Comparison of ENCODE assay signal across 8 cellular contexts in the genomic region with DNA sequence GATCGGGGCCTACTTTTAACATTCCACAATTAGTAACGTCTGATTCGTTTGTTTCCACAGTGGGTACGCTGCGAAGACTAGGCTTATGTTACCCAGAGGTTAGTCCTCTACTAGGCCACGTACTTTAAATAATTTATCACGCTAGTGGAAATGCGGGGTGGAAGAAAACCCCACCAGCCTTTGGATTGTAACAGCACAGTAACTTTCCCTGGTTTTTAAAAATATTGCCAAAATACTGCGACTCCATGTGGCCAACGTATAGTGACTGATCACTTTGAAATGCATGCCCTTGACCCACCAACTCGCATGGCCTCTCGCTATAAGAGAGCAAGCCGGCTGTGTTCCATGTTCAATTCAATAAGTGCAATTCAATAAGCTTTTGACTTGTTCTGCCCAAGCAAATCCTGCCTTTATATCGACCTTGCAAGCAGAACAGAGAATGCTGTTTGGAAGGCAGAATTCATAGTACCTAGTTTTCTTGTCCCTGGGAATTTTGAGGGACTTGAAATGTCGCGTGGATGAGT. TPM values are rescaled to one million over a fixed set of nuclear protein-coding genes. Genes with fewer than 3 reads are reported as not detected.
DNase-seq lines count a peak whose midpoint lies in the region; ATAC-seq, FAIRE-seq and TF ChIP-seq lines count a peak whose summit lies in the region.

No MANE protein-coding gene starts in this region.

- H3K27ac Mint-ChIP-seq in CD8-positive, alpha-beta memory T cell = peak overlapping the region; percentile 97 to 99 (median 99)

- peaks cover 0 to 20% (median 0%) of the 10 kb centered on the region in 3 donors for H3K36me3 Mint-ChIP-seq in CD8-positive, alpha-beta memory T cell

- peak overlapping the region; percentile 100 for H3K9ac ChIP-seq in Loucy (ENCODE audit: low read depth, low read length, poor library complexity, severe bottlenecking)

- peak overlapping the region; percentile 89 for H3K4me2 ChIP-seq in Loucy (ENCODE audit: low read depth, low read length, poor library complexity, severe bottlenecking)

- peaks cover 30% of the 10 kb centered on the region for H3K4me1 ChIP-seq in CD8-positive, alpha-beta memory T cell (ENCODE audit: insufficient read depth, low read length)
- H3K4me1 ChIP-seq in Loucy (ENCODE audit: insufficient read depth, low read length, poor library complexity, severe bottlenecking) = peaks cover 34% of the 10 kb centered on the region
- peaks cover 8% of the 10 kb centered on the region for H3K4me1 ChIP-seq in mucosa of descending colon (ENCODE audit: low read depth)

- H2AFZ ChIP-seq in Loucy (ENCODE audit: low read length) = peak overlapping the region; percentile 85

- TF ChIP-seq CTCF in Loucy (conservative IDR thresholded peaks at IDR 0.05; ENCODE audit: low read length) (no peak), bronchial epithelial cell (IDR thresholded peaks at IDR 0.05; ENCODE audit: insufficient read depth, low read length, severe bottlenecking) (no peak), mucosa of descending colon (IDR thresholded peaks at IDR 0.05) (no peak)

- H3K4me1 Mint-ChIP-seq in CD8-positive, alpha-beta memory T cell = peaks cover 29 to 40% (median 37%) of the 10 kb centered on the region in 3 donors

- H3K27me3 ChIP-seq in CD8-positive, alpha-beta memory T cell (ENCODE audit: insufficient read depth, low read length, poor library complexity, severe bottlenecking) = no peaks in the 10 kb centered on the region
- H3K27me3 ChIP-seq in Loucy (ENCODE audit: insufficient read depth, low read length, poor library complexity, severe bottlenecking) = peaks cover 9% of the 10 kb centered on the region
- no peaks in the 10 kb centered on the region for H3K27me3 ChIP-seq in bronchial epithelial cell (ENCODE audit: control insufficient read depth, insufficient read depth, low read length)

- H3K27me3 Mint-ChIP-seq in CD8-positive, alpha-beta memory T cell = peaks cover 0 to 10% of the 10 kb centered on the region in 2 donors

- H3K9me2 ChIP-seq in Loucy (replicated peaks; ENCODE audit: low read depth, low read length) = no peaks in the 10 kb centered on the region

- H3K27ac ChIP-seq in CD8-positive, alpha-beta memory T cell (ENCODE audit: low read depth, low read length) = peak overlapping the region; percentile 96

- DNase-seq in CD8-positive, alpha-beta memory T cell = no peak
- no peak for DNase-seq in bronchial epithelial cell (ENCODE audit: low read depth)
- peak in 1 of 3 donors; percentile 30 for DNase-seq in mucosa of descending colon
- DNase-seq in NCI-H524 treated with DMSO at 0.1 percent for 48 hours (lab: John Stamatoyannopoulos, UW) = no peak
- DNase-seq in 8988T = no peak
- no peak for DNase-seq in NOMO-1 treated with DMSO at 0.1 percent for 48 hours (lab: John Stamatoyannopoulos, UW; ENCODE audit: unreplicated experiment)

- ATAC-seq in mucosa of descending colon (no peak), GM18867 (IDR thresholded peaks at IDR 0.05; ENCODE audit: unreplicated experiment) (no peak)

- H3K9me3 ChIP-seq in CD8-positive, alpha-beta memory T cell (ENCODE audit: low read length) = no peaks in the 10 kb centered on the region
- H3K9me3 ChIP-seq in Loucy (ENCODE audit: insufficient read depth, low read depth, low read length) = no peaks in the 10 kb centered on the region
- no peaks in the 10 kb centered on the region for H3K9me3 ChIP-seq in mucosa of descending colon

- CTCF ChIA-PET in CD8-positive, alpha-beta memory T cell (lab: Charles Lee) = interaction anchor here (1.2 to 1.8 kb wide), 3 partner anchors 47 to 243 kb away, joined by 5 to 7 read pairs (median 6); no protein-coding TSS in a partner anchor

- H3K4me3 ChIP-seq in CD8-positive, alpha-beta memory T cell (ENCODE audit: low read length) = peak overlapping the region; percentile 86
- H3K4me3 ChIP-seq in Loucy (ENCODE audit: low read length, poor library complexity, severe bottlenecking) (peak overlapping the region; percentile 85), bronchial epithelial cell (ENCODE audit: low read depth, low read length) (peak overlapping the region; percentile 56), mucosa of descending colon (peak overlapping the region; percentile 77)

- peaks cover 10% of the 10 kb centered on the region for H3F3A ChIP-seq in Loucy (ENCODE audit: low read depth)

- H3K79me2 ChIP-seq in Loucy (ENCODE audit: insufficient read depth, low read length) = peaks cover 38% of the 10 kb centered on the region

- no peaks in the 10 kb centered on the region for H3K36me3 ChIP-seq in CD8-positive, alpha-beta memory T cell (ENCODE audit: insufficient read depth, low read length)
- H3K36me3 ChIP-seq in Loucy (ENCODE audit: insufficient read depth, low read length) (no peaks in the 10 kb centered on the region), bronchial epithelial cell (ENCODE audit: control insufficient read depth, insufficient read depth, low read length) (no peaks in the 10 kb centered on the region), mucosa of descending colon (ENCODE audit: low read depth) (no peaks in the 10 kb centered on the region)

- peaks cover 0 to 2% (median 2%) of the 10 kb centered on the region in 5 donors for H3K9me3 Mint-ChIP-seq in CD8-positive, alpha-beta memory T cell

- POLR2A ChIA-PET in CD8-positive, alpha-beta memory T cell (lab: Charles Lee) = interaction anchor here (1.1 to 2.1 kb wide), 5 partner anchors 39 to 312 kb away, joined by 3 to 24 read pairs (median 12); a partner anchor contains a TSS

- H3K4me3 Mint-ChIP-seq in CD8-positive, alpha-beta memory T cell = peak overlapping the region; percentile 93 to 98 (median 97)

- intact Hi-C loops in mucosa of descending colon (cut with DNase I, micrococcal nuclease) = no loop called here

- no peak for FAIRE-seq in bronchial epithelial cell (lab: Jason Lieb, UNC)

- H4K20me1 ChIP-seq in Loucy (ENCODE audit: insufficient read depth, low read length, poor library complexity, severe bottlenecking) = peaks cover 20% of the 10 kb centered on the region

RNA-seq across cellular contexts. Expression of a gene that starts 0.9 kb away (rescaled TPM):
- total RNA-seq in CD8-positive, alpha-beta memory T cell = 10 to 100 TPM; 49.4 TPM
- 8.2 TPM for polyA plus RNA-seq in CD8-positive, alpha-beta memory T cell
- 19.7 and 25.0 TPM in 2 replicates for total RNA-seq in bronchial epithelial cell
- 10 to 100 TPM; 24.2 to 31.0 (median 29.5) TPM for total RNA-seq in mucosa of descending colon
